15 cellular contexts compared by ENCODE assay signal in the genomic region with DNA sequence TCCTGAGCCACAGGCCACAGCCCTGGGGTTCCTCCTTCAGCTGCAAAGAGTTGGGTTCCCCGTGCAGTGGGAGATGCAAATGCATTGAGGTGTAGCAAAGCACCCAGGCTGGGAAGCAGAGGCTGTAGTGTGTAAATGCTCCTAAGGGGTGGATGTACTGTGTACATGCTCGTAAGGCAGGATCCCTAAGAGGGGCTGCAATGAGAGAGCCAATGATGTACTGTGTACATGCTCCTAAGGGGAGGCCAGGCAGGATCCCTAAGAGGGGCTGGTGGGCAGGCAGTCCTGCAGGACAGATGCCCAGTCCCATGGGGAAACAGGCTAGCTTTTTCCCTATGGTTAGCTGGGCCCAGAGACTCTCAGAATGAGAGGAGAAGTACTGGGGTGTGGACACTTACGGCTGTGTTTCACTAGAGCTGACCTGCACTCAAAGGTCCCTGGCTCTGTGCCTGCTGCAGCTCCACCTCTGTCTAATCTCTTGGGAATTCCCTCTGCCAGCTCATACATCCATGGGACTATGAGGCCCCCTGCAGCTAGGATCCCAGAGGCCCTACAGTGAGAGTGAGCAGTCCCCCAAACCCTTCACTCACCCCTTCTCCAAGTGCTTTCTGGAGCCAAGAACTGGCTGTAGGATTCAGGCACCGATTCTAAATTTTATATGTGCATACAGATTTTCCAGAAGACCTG.
DNase-seq lines count a peak whose midpoint lies in the region; ATAC-seq and TF ChIP-seq lines count a peak whose summit lies in the region.
"Had no signal": no experiment of that assay in that cellular context is flagged by ENCODE, and none has a peak within 500 bp of the region (broad histone marks: within the 10 kb centered on the region; RNA-seq: fewer than 3 reads in every experiment).

No MANE protein-coding gene starts in this region.

- H3K27ac ChIP-seq in SK-N-SH (ENCODE audit: low read depth in 2 of 2, low read length in 1 of 2) (no peak overlapping the region), thyroid gland (no peak overlapping the region)
- H3K27ac ChIP-seq: HL-60, upper lobe of left lung had no signal

- H3K36me3 Mint-ChIP-seq in activated naive CD8-positive, alpha-beta T cell treated with anti-CD3 and anti-CD28 coated beads, Interleukin-2, amount 50 U/mL, for 24 hours (ENCODE audit: low read depth), result no peaks in the 10 kb centered on the region
- no peaks in the 10 kb centered on the region for H3K36me3 Mint-ChIP-seq in activated naive CD8-positive, alpha-beta T cell treated with anti-CD3 and anti-CD28 coated beads for 36 hours

- TF ChIP-seq CTCF in SK-N-SH (IDR thresholded peaks at IDR 0.05) (peak; percentile 16; the same call in 1 of the 2 replicates), foreskin fibroblast (IDR thresholded peaks at IDR 0.05; ENCODE audit: low read depth, low read length) (peak; percentile 33), thyroid gland (IDR thresholded peaks at IDR 0.05) (no peak), GM10266 (IDR thresholded peaks at IDR 0.05; ENCODE audit: control insufficient read depth, insufficient read depth, low read depth, missing control alignments) (no peak)

- no peaks in the 10 kb centered on the region for H3K27me3 Mint-ChIP-seq in activated naive CD8-positive, alpha-beta T cell treated with anti-CD3 and anti-CD28 coated beads, Interleukin-2, amount 50 U/mL, for 24 hours
- no peaks in the 10 kb centered on the region for H3K27me3 Mint-ChIP-seq in activated naive CD8-positive, alpha-beta T cell treated with anti-CD3 and anti-CD28 coated beads for 36 hours

- no peak overlapping the region for H3K27ac Mint-ChIP-seq in activated naive CD8-positive, alpha-beta T cell treated with anti-CD3 and anti-CD28 coated beads, Interleukin-2, amount 50 U/mL, for 24 hours
- no peak overlapping the region for H3K27ac Mint-ChIP-seq in activated naive CD8-positive, alpha-beta T cell treated with anti-CD3 and anti-CD28 coated beads for 36 hours
- H3K27ac Mint-ChIP-seq: nephron progenitor cell; T-helper 2 cell treated with Interferon-gamma antibody and Interleukin-4, amounts not matched to agents 5 μg/mL and 100 μg/mL, for 36 hours had no signal

- H3K27me3 ChIP-seq in SK-N-SH (ENCODE audit: insufficient read depth), result no peaks in the 10 kb centered on the region
- H3K27me3 ChIP-seq in thyroid gland, result no peaks in the 10 kb centered on the region
- H3K27me3 ChIP-seq: upper lobe of left lung had no signal

- CTCF ChIA-PET in SK-N-SH (lab: Yijun Ruan, JAX), result interaction anchor here (1.1 to 1.2 kb wide), 2 partner anchors 695 to 1213 kb away, joined by 3 to 6 read pairs; no protein-coding TSS in a partner anchor

- H3K4me1 Mint-ChIP-seq in activated naive CD8-positive, alpha-beta T cell treated with anti-CD3 and anti-CD28 coated beads, Interleukin-2, amount 50 U/mL, for 24 hours, result no peaks in the 10 kb centered on the region
- H3K4me1 Mint-ChIP-seq in activated naive CD8-positive, alpha-beta T cell treated with anti-CD3 and anti-CD28 coated beads for 36 hours, result no peaks in the 10 kb centered on the region

- no peak overlapping the region for H3K9ac ChIP-seq in SK-N-SH

- no peaks in the 10 kb centered on the region for H3K79me2 ChIP-seq in SK-N-SH (ENCODE audit: insufficient read depth)

- no peaks in the 10 kb centered on the region for H3F3A ChIP-seq in SK-N-SH (replicated peaks; ENCODE audit: insufficient read depth)

- H3K36me3 ChIP-seq in SK-N-SH (replicated peaks in 1 of 2; ENCODE audit: control insufficient read depth in 1 of 2, insufficient read depth in 2 of 2, low read length in 1 of 2) (no peaks in the 10 kb centered on the region), thyroid gland (no peaks in the 10 kb centered on the region)
- H3K36me3 ChIP-seq: upper lobe of left lung had no signal

- H3K4me3 ChIP-seq in SK-N-SH (ENCODE audit: low read depth in 2 of 2, low read length in 1 of 2), result no peak overlapping the region
- no peak overlapping the region for H3K4me3 ChIP-seq in foreskin fibroblast (ENCODE audit: low read depth in 1 of 2, low read length in 2 of 2)
- no peak overlapping the region for H3K4me3 ChIP-seq in thyroid gland (replicated peaks in 1 of 3)
- H3K4me3 ChIP-seq: upper lobe of left lung had no signal

- no peak for TF ChIP-seq POLR2A in thyroid gland (IDR thresholded peaks at IDR 0.05)

- peak; percentile 55 for TF ChIP-seq RAD21 in SK-N-SH (IDR thresholded peaks at IDR 0.05; ENCODE audit: low read length)

- H3K9me3 ChIP-seq in SK-N-SH, result no peaks in the 10 kb centered on the region
- H3K9me3 ChIP-seq in thyroid gland, result no peaks in the 10 kb centered on the region
- H3K9me3 ChIP-seq: upper lobe of left lung had no signal

- no peaks in the 10 kb centered on the region for H4K20me1 ChIP-seq in SK-N-SH (ENCODE audit: insufficient read depth)

- peak; percentile 33 for ATAC-seq in activated naive CD8-positive, alpha-beta T cell treated with anti-CD3 and anti-CD28 coated beads, Interleukin-2, amount 50 U/mL, for 24 hours

- H3K4me3 Mint-ChIP-seq in activated naive CD8-positive, alpha-beta T cell treated with anti-CD3 and anti-CD28 coated beads, Interleukin-2, amount 50 U/mL, for 24 hours, result no peak overlapping the region
- H3K4me3 Mint-ChIP-seq in activated naive CD8-positive, alpha-beta T cell treated with anti-CD3 and anti-CD28 coated beads for 36 hours, result no peak overlapping the region
- H3K4me3 Mint-ChIP-seq: nephron progenitor cell; T-helper 2 cell treated with Interferon-gamma antibody and Interleukin-4, amounts not matched to agents 5 μg/mL and 100 μg/mL, for 36 hours had no signal

- DNase-seq in activated naive CD8-positive, alpha-beta T cell treated with anti-CD3 and anti-CD28 coated beads, Interleukin-2, amount 50 U/mL, for 24 hours, result no peak
- DNase-seq in activated naive CD8-positive, alpha-beta T cell treated with anti-CD3 and anti-CD28 coated beads for 36 hours, result no peak
- no peak for DNase-seq in SK-N-SH
- DNase-seq in foreskin fibroblast, result peak in 1 of 2 donors; percentile 3
- peak; percentile 45 to 51 for DNase-seq in thyroid gland
- DNase-seq in GM10266 (ENCODE audit: extremely low spot score), result no peak
- no peak for DNase-seq in head of caudate nucleus
- DNase-seq in stimulated activated CD4-positive, alpha-beta T cell treated with anti-CD3 and anti-CD28 coated beads, Interleukin-2, amount 100 ng/mL, for 24 hours, result no peak
- DNase-seq: GDM1; NCI-H146; nephron progenitor cell; stimulated activated CD4-positive, alpha-beta T cell treated with anti-CD3 and anti-CD28 coated beads, Interleukin-12 subunit alpha, Interleukin-12 subunit beta, amount 100 ng/mL, for 4 hours had no signal

- no peak overlapping the region for H2AFZ ChIP-seq in SK-N-SH (ENCODE audit: low read depth)

- POLR2A ChIA-PET in SK-N-SH (lab: Yijun Ruan, JAX), result no interaction called here

- H3K4me1 ChIP-seq in SK-N-SH (ENCODE audit: control insufficient read depth in 1 of 2, insufficient read depth in 2 of 2, low read depth in 1 of 2, low read length in 1 of 2), result peaks cover 0 to 7% of the 10 kb centered on the region in 2 experiments; a peak in 1 of 4 replicates
- peaks cover 0 to 6% of the 10 kb centered on the region in 2 donors for H3K4me1 ChIP-seq in thyroid gland

- WGBS in SK-N-SH (ENCODE audit: low lambda C conversion rate), result 45% methylated on average over 2 of the region's 4 CpGs
- WGBS in thyroid gland, 2 donors, result 55 to 64% methylated on average over 4 of the region's 4 CpGs

- H3K4me2 ChIP-seq in SK-N-SH, result no peak overlapping the region

- intact Hi-C loops in thyroid gland (cut with DNase I) (no loop called here), head of caudate nucleus (cut with DNase I) (no loop called here)

- peaks cover 3% of the 10 kb centered on the region for H3K9me3 Mint-ChIP-seq in activated naive CD8-positive, alpha-beta T cell treated with anti-CD3 and anti-CD28 coated beads, Interleukin-2, amount 50 U/mL, for 24 hours
- peaks cover 2% of the 10 kb centered on the region for H3K9me3 Mint-ChIP-seq in activated naive CD8-positive, alpha-beta T cell treated with anti-CD3 and anti-CD28 coated beads for 36 hours

- no peaks in the 10 kb centered on the region for H3K9me2 ChIP-seq in SK-N-SH

- no peak for TF ChIP-seq EP300 in SK-N-SH (IDR thresholded peaks at IDR 0.05; ENCODE audit: borderline replicate concordance in 1 of 2, low read depth in 1 of 2, low read length in 1 of 2)

TF ChIP-seq in SK-N-SH, 30 proteins besides CTCF, POLR2A, EP300 and RAD21:
- TF ChIP-seq EZH2phosphoT487 (IDR thresholded peaks at IDR 0.05; ENCODE audit: borderline replicate concordance, low read depth) (no peak), SMC3 (IDR thresholded peaks at IDR 0.05; ENCODE audit: low read depth, low read length) (peak; percentile 10; the same call in 1 of the 2 replicates)
TF ChIP-seq in SK-N-SH: peak in this region for 1.

Comparison
In these comparisons a context has a peak if more than half of its experiments do, and no peak if none do; other contexts are left out.
1. DNase-seq: peak in thyroid gland (2 of 2); none in activated naive CD8-positive, alpha-beta T cell treated with anti-CD3 and anti-CD28 coated beads, Interleukin-2, amount 50 U/mL, for 24 hours (single experiment), activated naive CD8-positive, alpha-beta T cell treated with anti-CD3 and anti-CD28 coated beads for 36 hours (single experiment), SK-N-SH (single experiment), GM10266 (single experiment), head of caudate nucleus (0 of 42) and stimulated activated CD4-positive, alpha-beta T cell treated with anti-CD3 and anti-CD28 coated beads, Interleukin-2, amount 100 ng/mL, for 24 hours (0 of 2).
2. CTCF ChIP-seq: peak in SK-N-SH (single experiment) and foreskin fibroblast (single experiment); none in thyroid gland (0 of 6) and GM10266 (single experiment).